1 cellular context compared by ENCODE assay signal in the genomic region with DNA sequence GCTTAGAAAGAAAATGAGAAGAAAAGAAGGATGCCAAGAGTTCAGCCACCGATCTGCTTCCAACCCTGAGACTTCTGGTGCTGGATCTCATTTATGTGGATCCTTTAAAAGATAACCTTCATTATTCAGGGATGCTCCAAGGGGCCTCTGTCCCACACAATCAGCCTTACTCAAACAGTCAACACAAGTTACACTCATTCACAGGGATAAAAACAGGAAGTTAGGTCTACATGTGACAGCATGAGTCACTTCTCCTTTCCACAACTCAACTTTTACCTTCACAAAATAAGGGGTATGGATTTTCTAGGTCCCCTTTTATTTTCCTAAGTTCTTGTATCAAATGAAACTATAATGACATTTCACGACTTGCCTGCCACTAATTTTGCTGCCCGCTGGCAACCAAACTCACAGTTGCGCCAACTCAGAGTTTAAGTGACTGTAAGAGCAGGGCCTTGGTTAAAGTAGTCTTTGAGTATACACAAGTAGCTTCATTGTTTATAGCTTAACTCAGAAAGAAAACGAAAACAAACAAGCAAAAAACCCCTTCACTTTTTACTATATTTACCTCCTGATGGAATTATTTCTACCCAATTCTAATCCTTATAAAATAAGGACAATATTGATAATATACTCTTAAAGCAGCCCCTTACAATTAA.
TF ChIP-seq lines count a peak whose summit lies in the region.

No MANE protein-coding gene starts in this region.

TF ChIP-seq in K562, 482 proteins besides CTCF, POLR2A, EP300 and RAD21 (continued from another document):
- TF ChIP-seq, protein P1, sequence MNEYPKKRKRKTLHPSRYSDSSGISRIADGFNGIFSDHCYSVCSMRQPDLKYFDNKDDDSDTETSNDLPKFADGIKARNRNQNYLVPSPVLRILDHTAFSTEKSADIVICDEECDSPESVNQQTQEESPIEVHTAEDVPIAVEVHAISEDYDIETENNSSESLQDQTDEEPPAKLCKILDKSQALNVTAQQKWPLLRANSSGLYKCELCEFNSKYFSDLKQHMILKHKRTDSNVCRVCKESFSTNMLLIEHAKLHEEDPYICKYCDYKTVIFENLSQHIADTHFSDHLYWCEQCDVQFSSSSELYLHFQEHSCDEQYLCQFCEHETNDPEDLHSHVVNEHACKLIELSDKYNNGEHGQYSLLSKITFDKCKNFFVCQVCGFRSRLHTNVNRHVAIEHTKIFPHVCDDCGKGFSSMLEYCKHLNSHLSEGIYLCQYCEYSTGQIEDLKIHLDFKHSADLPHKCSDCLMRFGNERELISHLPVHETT (CRISPR knock-in tag; conservative IDR thresholded peaks at IDR 0.05 in 1 of 2, IDR thresholded peaks at IDR 0.05 in 1 of 2), result 0 out of 4 replicates have a peak, but pooled peaks of 1 of the 2 experiments have one; percentile 63
- TF ChIP-seq BHLHE40 (IDR thresholded peaks at IDR 0.05; ENCODE audit: low read length) (peak; percentile 47; the same call in 1 of the 2 replicates), ZEB2 (IDR thresholded peaks at IDR 0.05) (0 out of 2 replicates have a peak, but pooled peaks have one; percentile 14), SMARCA4 (IDR thresholded peaks at IDR 0.05) (peak; percentile 78; the same call in 1 of the 2 replicates), IRF2 (CRISPR knock-in tag; IDR thresholded peaks at IDR 0.05) (no peak), NCOA1 (IDR thresholded peaks at IDR 0.05; ENCODE audit: low read depth) (0 out of 2 replicates have a peak, but pooled peaks have one; percentile 35), ILF3 (IDR thresholded peaks at IDR 0.05; ENCODE audit: borderline replicate concordance) (no peak), PHB2 (IDR thresholded peaks at IDR 0.05; ENCODE audit: low read depth) (no peak), EHMT2 (IDR thresholded peaks at IDR 0.05) (peak; percentile 83; the same call in 1 of the 2 replicates), FOSL1 (tag; conservative IDR thresholded peaks at IDR 0.05) (peak; percentile 93), RCOR1 (IDR thresholded peaks at IDR 0.05; ENCODE audit: borderline replicate concordance in 1 of 2, low read depth in 2 of 2, low read length in 2 of 2) (peak in 1 of 2 experiments; percentile 54; a peak in 2 of 4 replicates), SMARCC2 (IDR thresholded peaks at IDR 0.05; ENCODE audit: low read depth) (peak; percentile 22; the same call in 1 of the 2 replicates), ZNF766 (CRISPR knock-in tag; conservative IDR thresholded peaks at IDR 0.05) (0 out of 2 replicates have a peak, but pooled peaks have one; percentile 44), SRSF7 (optimal IDR thresholded peaks at IDR 0.05; ENCODE audit: low read depth, low read length) (no peak), ZKSCAN8 (CRISPR knock-in tag; IDR thresholded peaks at IDR 0.05) (0 out of 2 replicates have a peak, but pooled peaks have one; percentile 29), ZNF24 (IDR thresholded peaks at IDR 0.05) (peak; percentile 42; the same call in 1 of the 2 replicates), TOE1 (IDR thresholded peaks at IDR 0.05; ENCODE audit: borderline replicate concordance) (0 out of 2 replicates have a peak, but pooled peaks have one; percentile 29), TOE1 (CRISPR knock-in tag; IDR thresholded peaks at IDR 0.05; ENCODE audit: borderline replicate concordance, low read depth) (no peak)
- TF ChIP-seq, protein P2, sequence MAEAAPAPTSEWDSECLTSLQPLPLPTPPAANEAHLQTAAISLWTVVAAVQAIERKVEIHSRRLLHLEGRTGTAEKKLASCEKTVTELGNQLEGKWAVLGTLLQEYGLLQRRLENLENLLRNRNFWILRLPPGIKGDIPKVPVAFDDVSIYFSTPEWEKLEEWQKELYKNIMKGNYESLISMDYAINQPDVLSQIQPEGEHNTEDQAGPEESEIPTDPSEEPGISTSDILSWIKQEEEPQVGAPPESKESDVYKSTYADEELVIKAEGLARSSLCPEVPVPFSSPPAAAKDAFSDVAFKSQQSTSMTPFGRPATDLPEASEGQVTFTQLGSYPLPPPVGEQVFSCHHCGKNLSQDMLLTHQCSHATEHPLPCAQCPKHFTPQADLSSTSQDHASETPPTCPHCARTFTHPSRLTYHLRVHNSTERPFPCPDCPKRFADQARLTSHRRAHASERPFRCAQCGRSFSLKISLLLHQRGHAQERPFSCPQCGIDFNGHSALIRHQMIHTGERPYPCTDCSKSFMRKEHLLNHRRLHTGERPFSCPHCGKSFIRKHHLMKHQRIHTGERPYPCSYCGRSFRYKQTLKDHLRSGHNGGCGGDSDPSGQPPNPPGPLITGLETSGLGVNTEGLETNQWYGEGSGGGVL (CRISPR knock-in tag; IDR thresholded peaks at IDR 0.05), result no peak
- TF ChIP-seq, protein P3, sequence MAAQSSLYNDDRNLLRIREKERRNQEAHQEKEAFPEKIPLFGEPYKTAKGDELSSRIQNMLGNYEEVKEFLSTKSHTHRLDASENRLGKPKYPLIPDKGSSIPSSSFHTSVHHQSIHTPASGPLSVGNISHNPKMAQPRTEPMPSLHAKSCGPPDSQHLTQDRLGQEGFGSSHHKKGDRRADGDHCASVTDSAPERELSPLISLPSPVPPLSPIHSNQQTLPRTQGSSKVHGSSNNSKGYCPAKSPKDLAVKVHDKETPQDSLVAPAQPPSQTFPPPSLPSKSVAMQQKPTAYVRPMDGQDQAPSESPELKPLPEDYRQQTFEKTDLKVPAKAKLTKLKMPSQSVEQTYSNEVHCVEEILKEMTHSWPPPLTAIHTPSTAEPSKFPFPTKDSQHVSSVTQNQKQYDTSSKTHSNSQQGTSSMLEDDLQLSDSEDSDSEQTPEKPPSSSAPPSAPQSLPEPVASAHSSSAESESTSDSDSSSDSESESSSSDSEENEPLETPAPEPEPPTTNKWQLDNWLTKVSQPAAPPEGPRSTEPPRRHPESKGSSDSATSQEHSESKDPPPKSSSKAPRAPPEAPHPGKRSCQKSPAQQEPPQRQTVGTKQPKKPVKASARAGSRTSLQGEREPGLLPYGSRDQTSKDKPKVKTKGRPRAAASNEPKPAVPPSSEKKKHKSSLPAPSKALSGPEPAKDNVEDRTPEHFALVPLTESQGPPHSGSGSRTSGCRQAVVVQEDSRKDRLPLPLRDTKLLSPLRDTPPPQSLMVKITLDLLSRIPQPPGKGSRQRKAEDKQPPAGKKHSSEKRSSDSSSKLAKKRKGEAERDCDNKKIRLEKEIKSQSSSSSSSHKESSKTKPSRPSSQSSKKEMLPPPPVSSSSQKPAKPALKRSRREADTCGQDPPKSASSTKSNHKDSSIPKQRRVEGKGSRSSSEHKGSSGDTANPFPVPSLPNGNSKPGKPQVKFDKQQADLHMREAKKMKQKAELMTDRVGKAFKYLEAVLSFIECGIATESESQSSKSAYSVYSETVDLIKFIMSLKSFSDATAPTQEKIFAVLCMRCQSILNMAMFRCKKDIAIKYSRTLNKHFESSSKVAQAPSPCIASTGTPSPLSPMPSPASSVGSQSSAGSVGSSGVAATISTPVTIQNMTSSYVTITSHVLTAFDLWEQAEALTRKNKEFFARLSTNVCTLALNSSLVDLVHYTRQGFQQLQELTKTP (IDR thresholded peaks at IDR 0.05; ENCODE audit: low read depth in 1 of 2, partially characterized antibody in 2 of 2), result peak in 1 of 2 experiments; percentile 26
- TF ChIP-seq, protein P4, sequence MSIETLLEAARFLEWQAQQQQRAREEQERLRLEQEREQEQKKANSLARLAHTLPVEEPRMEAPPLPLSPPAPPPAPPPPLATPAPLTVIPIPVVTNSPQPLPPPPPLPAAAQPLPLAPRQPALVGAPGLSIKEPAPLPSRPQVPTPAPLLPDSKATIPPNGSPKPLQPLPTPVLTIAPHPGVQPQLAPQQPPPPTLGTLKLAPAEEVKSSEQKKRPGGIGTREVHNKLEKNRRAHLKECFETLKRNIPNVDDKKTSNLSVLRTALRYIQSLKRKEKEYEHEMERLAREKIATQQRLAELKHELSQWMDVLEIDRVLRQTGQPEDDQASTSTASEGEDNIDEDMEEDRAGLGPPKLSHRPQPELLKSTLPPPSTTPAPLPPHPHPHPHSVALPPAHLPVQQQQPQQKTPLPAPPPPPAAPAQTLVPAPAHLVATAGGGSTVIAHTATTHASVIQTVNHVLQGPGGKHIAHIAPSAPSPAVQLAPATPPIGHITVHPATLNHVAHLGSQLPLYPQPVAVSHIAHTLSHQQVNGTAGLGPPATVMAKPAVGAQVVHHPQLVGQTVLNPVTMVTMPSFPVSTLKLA (conservative IDR thresholded peaks at IDR 0.05), result peak in 1 of 2 experiments; percentile 50; a peak in 1 of 4 replicates
